Comparison of ENCODE assay signal across 1 cellular context in the genomic region with DNA sequence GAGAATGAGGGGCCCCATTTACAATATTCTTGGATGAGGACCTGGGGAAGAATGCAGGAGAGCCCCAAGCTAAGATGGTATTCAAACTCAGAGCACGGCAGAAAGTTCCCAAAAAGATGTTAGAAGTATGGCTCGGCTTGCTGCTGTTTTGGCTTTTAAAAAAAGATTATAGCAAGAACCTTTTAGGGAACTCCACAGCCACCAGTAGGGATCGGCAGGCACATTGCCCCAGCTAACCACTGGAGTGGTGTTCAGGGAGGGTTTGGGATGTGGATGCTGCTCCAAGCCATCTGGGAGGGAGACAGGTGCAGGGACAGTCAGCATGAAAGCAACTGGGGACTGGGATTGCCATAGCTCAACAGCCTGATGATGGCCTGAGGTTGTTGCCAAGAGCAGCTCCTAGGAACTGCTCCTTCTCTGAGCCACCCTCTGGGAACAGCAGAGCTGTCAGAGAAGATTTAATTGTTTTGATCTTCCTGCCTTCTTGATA.
TF ChIP-seq lines count a peak whose summit lies in the region.

No MANE protein-coding gene starts in this region.

TF ChIP-seq in H1, 55 proteins besides CTCF, POLR2A, EP300 and RAD21 (continued from another document):
- no peak for TF ChIP-seq E2F6 (IDR thresholded peaks at IDR 0.05)
- no peak for TF ChIP-seq FOSL1 (IDR thresholded peaks at IDR 0.05; ENCODE audit: insufficient read depth, low read depth, low read length)
- no peak for TF ChIP-seq SP4 (IDR thresholded peaks at IDR 0.05; ENCODE audit: low read length)
- no peak for TF ChIP-seq CREB1 (IDR thresholded peaks at IDR 0.05)
